12 cellular contexts compared by ENCODE assay signal in the genomic region with DNA sequence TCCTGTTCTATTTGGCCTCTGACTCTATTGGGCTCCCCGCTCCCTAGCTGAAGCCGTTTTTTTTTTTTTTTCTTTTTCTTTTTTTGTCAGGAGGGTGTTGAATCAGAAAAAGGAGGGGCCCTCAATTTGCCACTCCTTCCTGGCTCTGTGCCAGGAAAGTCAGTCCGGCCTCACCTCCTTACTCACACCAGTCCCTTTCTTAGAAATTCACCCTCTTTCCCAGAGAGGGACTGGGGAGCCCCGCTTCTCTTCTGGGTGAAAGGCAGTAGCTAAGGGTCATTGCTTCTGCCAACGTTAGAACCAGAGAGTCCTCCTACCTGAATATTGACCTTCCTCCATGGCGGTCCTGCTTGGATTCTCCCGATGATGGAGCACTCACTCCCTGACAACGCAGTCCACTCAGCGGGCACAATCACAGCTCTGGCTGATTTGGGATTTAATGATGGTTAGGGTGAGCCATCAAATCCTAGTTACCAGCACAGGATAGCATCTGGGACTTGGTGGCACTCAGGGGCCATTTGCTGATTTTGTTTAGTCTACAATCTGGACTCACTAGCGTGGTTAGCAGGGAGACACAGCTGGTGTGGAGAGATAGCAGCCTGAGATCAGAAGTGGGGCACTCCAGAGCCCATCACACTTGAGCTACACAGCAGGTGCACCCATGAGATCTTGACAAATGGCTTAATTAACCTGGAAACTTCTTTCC. TPM values are rescaled to one million over a fixed set of nuclear protein-coding genes. Genes with fewer than 3 reads are reported as not detected.
DNase-seq lines count a peak whose midpoint lies in the region; ATAC-seq and TF ChIP-seq lines count a peak whose summit lies in the region.
"Had no signal": no experiment of that assay in that cellular context is flagged by ENCODE, and none has a peak within 500 bp of the region (broad histone marks: within the 10 kb centered on the region; RNA-seq: fewer than 3 reads in every experiment).

No MANE protein-coding gene starts in this region.

- H4K8ac ChIP-seq in IMR-90 (ENCODE audit: low read depth in 2 of 2, low read length in 2 of 2) (no peak overlapping the region), mesenchymal stem cell (ENCODE audit: low read length) (no peak overlapping the region)

- H3K79me1 ChIP-seq in IMR-90 (ENCODE audit: low read depth in 1 of 2, low read length in 2 of 2) = no peaks in the 10 kb centered on the region
- H3K79me1 ChIP-seq in mesenchymal stem cell (replicated peaks; ENCODE audit: low read length, poor library complexity, severe bottlenecking) = no peaks in the 10 kb centered on the region

- no peak overlapping the region for H4K5ac ChIP-seq in IMR-90 (ENCODE audit: low read depth, low read length)

- H3K9ac ChIP-seq in IMR-90 (ENCODE audit: low read depth, low read length) (no peak overlapping the region), mesenchymal stem cell (ENCODE audit: low read length) (no peak overlapping the region)

- intact Hi-C loops in IMR-90 (cut with micrococcal nuclease) = no loop called here

- H3K4me1 ChIP-seq in IMR-90 (ENCODE audit: control insufficient read depth, insufficient read depth, low read length) (no peaks in the 10 kb centered on the region), mesenchymal stem cell (ENCODE audit: control insufficient read depth, insufficient read depth, low read depth, low read length) (no peaks in the 10 kb centered on the region)
- H3K4me1 ChIP-seq: foreskin keratinocyte, left ventricle myocardium inferior, SJCRH30, vagina had no signal

- no peak overlapping the region for H2BK120ac ChIP-seq in IMR-90 (ENCODE audit: low read depth, low read length)
- no peak overlapping the region for H2BK120ac ChIP-seq in mesenchymal stem cell (ENCODE audit: low read depth, low read length)

- no peaks in the 10 kb centered on the region for H3K9me1 ChIP-seq in IMR-90 (ENCODE audit: insufficient read depth, low read length)

- H3K27ac ChIP-seq in IMR-90 (ENCODE audit: insufficient read depth, low read length) (no peak overlapping the region), mesenchymal stem cell (ENCODE audit: low read length, poor library complexity, severe bottlenecking) (no peak overlapping the region)
- H3K27ac ChIP-seq: foreskin keratinocyte, left ventricle myocardium inferior, SJCRH30, vagina had no signal

- no peak for TF ChIP-seq CTCF in GM12875 (IDR thresholded peaks at IDR 0.05; ENCODE audit: borderline replicate concordance, insufficient read depth, low read depth, low read length)
- no peak for TF ChIP-seq CTCF in IMR-90 (conservative IDR thresholded peaks at IDR 0.05; ENCODE audit: low read depth, low read length)

- H3K4me2 ChIP-seq in IMR-90 (ENCODE audit: low read depth, low read length) = no peak overlapping the region
- H3K4me2 ChIP-seq in mesenchymal stem cell (ENCODE audit: low read length, poor library complexity, severe bottlenecking) = no peak overlapping the region

- no TSS peak for BruUV-seq in IMR-90 (replicated peaks; lab: Mats Ljungman, UMichigan)

- H3K27me3 ChIP-seq in IMR-90 (ENCODE audit: control insufficient read depth, insufficient read depth, low read length) (peaks cover 24% of the 10 kb centered on the region), mesenchymal stem cell (ENCODE audit: control insufficient read depth in 1 of 2, insufficient read depth in 1 of 2, low read length in 2 of 2) (peaks cover 18 to 69% of the 10 kb centered on the region in 2 experiments)
- H3K27me3 ChIP-seq: SJCRH30, vagina had no signal

- dilution Hi-C loops in IMR-90 (cut with HindIII; ENCODE audit: low sequenced_read_pairs, unreplicated experiment) = no loop called here

- CTCF ChIA-PET in IMR-90 (lab: Yijun Ruan, JAX) = interaction anchor here (0.7 kb wide), 1 partner anchor 83 kb away, joined by 6 read pairs; no protein-coding TSS in a partner anchor

- ATAC-seq in IMR-90 (ENCODE audit: low read depth) (no peak), GM18520 (IDR thresholded peaks at IDR 0.05; ENCODE audit: unreplicated experiment) (no peak)
- ATAC-seq: foreskin keratinocyte had no signal

- H4K91ac ChIP-seq in IMR-90 (ENCODE audit: insufficient read depth, low read depth, low read length) (no peak overlapping the region), mesenchymal stem cell (ENCODE audit: low read length) (no peak overlapping the region)

- H3K36me3 ChIP-seq in IMR-90 (ENCODE audit: control insufficient read depth, insufficient read depth, low read length) = no peaks in the 10 kb centered on the region
- no peaks in the 10 kb centered on the region for H3K36me3 ChIP-seq in mesenchymal stem cell (ENCODE audit: control insufficient read depth in 1 of 2, insufficient read depth in 2 of 2, low read depth in 1 of 2, low read length in 2 of 2)
- H3K36me3 ChIP-seq: left ventricle myocardium inferior, SJCRH30, vagina had no signal

- H2AFZ ChIP-seq in IMR-90 (replicated peaks; ENCODE audit: low read length, poor library complexity) (peak overlapping the region; percentile 10), mesenchymal stem cell (ENCODE audit: low read depth, low read length) (no peak overlapping the region)

- H4K20me1 ChIP-seq in IMR-90 (ENCODE audit: insufficient read depth, low read length) = no peaks in the 10 kb centered on the region

- no peaks in the 10 kb centered on the region for H3K9me3 ChIP-seq in IMR-90 (ENCODE audit: control insufficient read depth, insufficient read depth, low read length)
- H3K9me3 ChIP-seq in mesenchymal stem cell (ENCODE audit: control insufficient read depth, low read length) = no peaks in the 10 kb centered on the region
- H3K9me3 ChIP-seq: left ventricle myocardium inferior, SJCRH30, vagina had no signal

- no CpG with 5 or more reads among the region's 10 CpGs for WGBS in IMR-90 (ENCODE audit: extremely low coverage in 2 of 2, insufficient read length in 1 of 2), 2 experiments
- WGBS in mesenchymal stem cell = 74% methylated on average over 9 of the region's 10 CpGs

- in situ Hi-C loops in IMR-90 (cut with MboI; ENCODE audit: low sequenced_read_pairs) = no loop called here

- POLR2A ChIA-PET in IMR-90 (lab: Charles Lee; ENCODE audit: unreplicated experiment) = no interaction called here

- H2BK15ac ChIP-seq in IMR-90 (ENCODE audit: low read depth, low read length) (no peak overlapping the region), mesenchymal stem cell (ENCODE audit: low read depth, poor library complexity, severe bottlenecking) (no peak overlapping the region)

- no peak overlapping the region for H2AK9ac ChIP-seq in IMR-90 (replicated peaks; ENCODE audit: low read depth, low read length, poor library complexity)

- DNase-seq in IMR-90 (no peak), mesenchymal stem cell (no peak), epidermal melanocyte (ENCODE audit: insufficient read length, low spot score) (no peak)
- DNase-seq in activated CD4-positive, CD25-positive, alpha-beta regulatory T cell treated with anti-CD3 and anti-CD28 coated beads, Interleukin-2, amount 50 U/mL, for 72 hours = peak; percentile 45
- peak; percentile 76 for DNase-seq in stimulated activated CD4-positive, alpha-beta T cell treated with anti-CD3 and anti-CD28 coated beads, Interleukin-15, amount 100 ng/mL, for 24 hours
- DNase-seq: left ventricle myocardium inferior, NCI-H2107, SJCRH30 had no signal

- no peak overlapping the region for H3K18ac ChIP-seq in IMR-90 (ENCODE audit: low read depth, low read length)
- no peak overlapping the region for H3K18ac ChIP-seq in mesenchymal stem cell (ENCODE audit: low read depth in 1 of 2, low read length in 2 of 2)

- H2BK5ac ChIP-seq in IMR-90 (ENCODE audit: low read depth, low read length, poor library complexity, severe bottlenecking) (no peak overlapping the region), mesenchymal stem cell (ENCODE audit: low read depth, low read length, poor library complexity, severe bottlenecking) (no peak overlapping the region)

- H2AK5ac ChIP-seq in IMR-90 (ENCODE audit: low read depth, low read length) = no peak overlapping the region
- no peak overlapping the region for H2AK5ac ChIP-seq in mesenchymal stem cell (ENCODE audit: low read length, severe bottlenecking)

- H3K23ac ChIP-seq in IMR-90 (ENCODE audit: low read depth, low read length) = no peak overlapping the region
- H3K23ac ChIP-seq in mesenchymal stem cell (ENCODE audit: low read length in 2 of 2) = no peak overlapping the region

- no peak for TF ChIP-seq POLR2A in IMR-90 (IDR thresholded peaks at IDR 0.05; ENCODE audit: low read depth, low read length)

- no peak overlapping the region for H2BK20ac ChIP-seq in IMR-90 (ENCODE audit: low read depth, low read length)

- no peak overlapping the region for H3K4ac ChIP-seq in IMR-90 (ENCODE audit: low read depth, low read length)
- no peak overlapping the region for H3K4ac ChIP-seq in mesenchymal stem cell (ENCODE audit: low read depth in 1 of 2, low read length in 2 of 2)

- peak overlapping the region; percentile 73 for H3K4me3 ChIP-seq in GM12875 (ENCODE audit: low read depth, low read length)
- H3K4me3 ChIP-seq in IMR-90 (ENCODE audit: insufficient read depth, low read depth, low read length) = no peak overlapping the region
- no peak overlapping the region for H3K4me3 ChIP-seq in mesenchymal stem cell (ENCODE audit: insufficient read depth in 1 of 2, low read depth in 1 of 2, low read length in 2 of 2)
- H3K4me3 ChIP-seq: left ventricle myocardium inferior, SJCRH30, vagina had no signal

- H3K56ac ChIP-seq in IMR-90 (ENCODE audit: extremely low read depth, insufficient read depth, low read length) = no peak overlapping the region

- TF ChIP-seq RAD21 in IMR-90 (IDR thresholded peaks at IDR 0.05; ENCODE audit: low read length) = no peak

- no peak overlapping the region for H3K14ac ChIP-seq in IMR-90 (replicated peaks; ENCODE audit: low read depth, low read length)
- no peak overlapping the region for H3K14ac ChIP-seq in mesenchymal stem cell (ENCODE audit: low read length in 2 of 2)

- no peak overlapping the region for H2BK12ac ChIP-seq in mesenchymal stem cell (ENCODE audit: low read length in 2 of 2)

RNA-seq across cellular contexts. Expression of gene FCER2, which starts 2.4 kb away (rescaled TPM):
- not detected in 2 replicates for total RNA-seq in IMR-90 (2012; rRNA removed)
- not detected in 2 replicates for polyA plus RNA-seq in IMR-90 (2012; rRNA removed)
- not detected in 2 replicates for polyA plus RNA-seq in IMR-90 (2012; cell fraction: cytosol; rRNA removed)
- polyA plus RNA-seq in IMR-90 (2012; cell fraction: nucleus; rRNA removed; ENCODE audit: low replicate concordance) = not detected in 2 replicates
- polyA plus RNA-seq in mesenchymal stem cell (2013, experiment 1 of 2) = not detected
- not detected for polyA plus RNA-seq in mesenchymal stem cell (2013, experiment 2 of 2)
- total RNA-seq: foreskin keratinocyte, SJCRH30, vagina had no signal
- polyA plus RNA-seq: foreskin keratinocyte had no signal

RNA-seq across cellular contexts. Expression of gene TRAPPC5, which starts 18.9 kb away (rescaled TPM):
- 54.7 and 73.0 TPM in 2 replicates for total RNA-seq in IMR-90 (2012; rRNA removed)
- 109 and 185 TPM in 2 replicates for polyA plus RNA-seq in IMR-90 (2012; rRNA removed)
- 49.6 and 159 TPM in 2 replicates for polyA plus RNA-seq in IMR-90 (2012; cell fraction: cytosol; rRNA removed)
- polyA plus RNA-seq in IMR-90 (2012; cell fraction: nucleus; rRNA removed; ENCODE audit: low replicate concordance) = 34.9 and 73.1 TPM in 2 replicates
- polyA plus RNA-seq in mesenchymal stem cell (2013, experiment 1 of 2) = 88.2 TPM
- polyA plus RNA-seq in mesenchymal stem cell (2013, experiment 2 of 2) = 93.7 TPM

RNA-seq across cellular contexts. Expression of gene MCEMP1, which starts 22.7 kb away (rescaled TPM):
- not detected in 2 replicates for total RNA-seq in IMR-90 (2012; rRNA removed)
- 0.15 TPM in 1 of 2 replicates, not detected in the other for polyA plus RNA-seq in IMR-90 (2012; rRNA removed)
- not detected in 2 replicates for polyA plus RNA-seq in IMR-90 (2012; cell fraction: cytosol; rRNA removed)
- not detected in 2 replicates for polyA plus RNA-seq in IMR-90 (2012; cell fraction: nucleus; rRNA removed; ENCODE audit: low replicate concordance)
- not detected for polyA plus RNA-seq in mesenchymal stem cell (2013, experiment 1 of 2)
- polyA plus RNA-seq in mesenchymal stem cell (2013, experiment 2 of 2) = not detected
- total RNA-seq: foreskin keratinocyte, SJCRH30, vagina had no signal
- polyA plus RNA-seq: foreskin keratinocyte had no signal

RNA-seq across cellular contexts. Expression of gene RETN, which starts 30.7 kb away (rescaled TPM):
- not detected in 2 replicates for total RNA-seq in IMR-90 (2012; rRNA removed)
- not detected in 2 replicates for polyA plus RNA-seq in IMR-90 (2012; rRNA removed)
- polyA plus RNA-seq in IMR-90 (2012; cell fraction: cytosol; rRNA removed) = not detected in 2 replicates
- polyA plus RNA-seq in IMR-90 (2012; cell fraction: nucleus; rRNA removed; ENCODE audit: low replicate concordance) = not detected in 2 replicates
- polyA plus RNA-seq in mesenchymal stem cell (2013, experiment 1 of 2) = not detected
- not detected for polyA plus RNA-seq in mesenchymal stem cell (2013, experiment 2 of 2)
- total RNA-seq: foreskin keratinocyte, SJCRH30, vagina had no signal
- polyA plus RNA-seq: foreskin keratinocyte had no signal

RNA-seq across cellular contexts. Expression of gene CLEC4G, which starts 32.3 kb away (rescaled TPM):
- not detected in 2 replicates for total RNA-seq in IMR-90 (2012; rRNA removed)
- polyA plus RNA-seq in IMR-90 (2012; rRNA removed) = not detected in 2 replicates
- not detected in 2 replicates for polyA plus RNA-seq in IMR-90 (2012; cell fraction: cytosol; rRNA removed)
- polyA plus RNA-seq in IMR-90 (2012; cell fraction: nucleus; rRNA removed; ENCODE audit: low replicate concordance) = not detected in 2 replicates
- not detected for polyA plus RNA-seq in mesenchymal stem cell (2013, experiment 1 of 2)
- not detected for polyA plus RNA-seq in mesenchymal stem cell (2013, experiment 2 of 2)
- total RNA-seq: foreskin keratinocyte, SJCRH30 had no signal
- polyA plus RNA-seq: foreskin keratinocyte had no signal

Comparison
In these comparisons a context has a peak if more than half of its experiments do, and no peak if none do; other contexts are left out.
1. DNase-seq: peak in activated CD4-positive, CD25-positive, alpha-beta regulatory T cell treated with anti-CD3 and anti-CD28 coated beads, Interleukin-2, amount 50 U/mL, for 72 hours (single experiment) and stimulated activated CD4-positive, alpha-beta T cell treated with anti-CD3 and anti-CD28 coated beads, Interleukin-15, amount 100 ng/mL, for 24 hours (single experiment); none in IMR-90 (single experiment), mesenchymal stem cell (single experiment) and epidermal melanocyte (single experiment).